In genomic region chr12:52917800-52918199, GRCh38 we compare ENCODE assay signal across 27 cellular contexts. TPM values are rescaled to one million over a fixed set of nuclear protein-coding genes. Genes with fewer than 3 reads are reported as not detected.
"Had no signal": no experiment of that assay in that cellular context is flagged by ENCODE, and none has a peak within 500 bp of the region (broad histone marks: within the 10 kb centered on the region; RNA-seq: fewer than 3 reads in every experiment).

No MANE protein-coding gene starts in this region.

- FAIRE-seq: endometrium, islet of Langerhans, keratinocyte had no signal

- H3K4me3 Mint-ChIP-seq: effector memory CD8-positive, alpha-beta T cell; endodermal cell; mesothelial cell of epicardium; naive B cell; naive thymus-derived CD8-positive, alpha-beta T cell had no signal

- ATAC-seq: effector memory CD8-positive, alpha-beta T cell; gastrocnemius medialis; heart right ventricle; left cardiac atrium; left lung; left ventricle myocardium superior; lower lobe of right lung; mucosa of descending colon; naive thymus-derived CD8-positive, alpha-beta T cell had no signal

- H3K36me3 Mint-ChIP-seq: mesothelial cell of epicardium; naive B cell; naive thymus-derived CD8-positive, alpha-beta T cell had no signal

- H3K27ac ChIP-seq: coronary artery, epithelial cell of prostate, esophagus squamous epithelium, gastrocnemius medialis, heart right ventricle, left lung, lower lobe of right lung had no signal

- H3K36me3 ChIP-seq: esophagus squamous epithelium, gastrocnemius medialis, heart right ventricle, left lung, lower lobe of right lung had no signal

- DNase-seq: effector CD8-positive, alpha-beta T cell; effector memory CD8-positive, alpha-beta T cell; endodermal cell; erythroblast; esophagus squamous epithelium; foreskin fibroblast; foreskin melanocyte; gastrocnemius medialis; glutamatergic neuron; head of caudate nucleus; heart right ventricle; hippocampal formation; left cardiac atrium; left lung; left ventricle myocardium superior; lower lobe of right lung; mesenchymal stem cell; mucosa of descending colon; naive B cell; naive thymus-derived CD8-positive, alpha-beta T cell had no signal

- H3K27ac Mint-ChIP-seq: effector memory CD8-positive, alpha-beta T cell; endodermal cell; mesothelial cell of epicardium; naive thymus-derived CD8-positive, alpha-beta T cell had no signal

- H3K27me3 ChIP-seq: heart right ventricle, left lung had no signal

- H3K9me3 ChIP-seq: esophagus squamous epithelium, gastrocnemius medialis, lower lobe of right lung, mucosa of descending colon had no signal

- H3K9me3 Mint-ChIP-seq: effector memory CD8-positive, alpha-beta T cell; endodermal cell; mesothelial cell of epicardium; naive thymus-derived CD8-positive, alpha-beta T cell had no signal

- H3K4me3 ChIP-seq: coronary artery, esophagus squamous epithelium, gastrocnemius medialis, heart right ventricle, left lung, lower lobe of right lung, mucosa of descending colon had no signal

- H3K4me1 ChIP-seq: esophagus squamous epithelium, gastrocnemius medialis, heart right ventricle, left lung, lower lobe of right lung had no signal

RNA-seq across cellular contexts. Expression of gene KRT8, which starts 12.9 kb away (rescaled TPM):
- polyA plus RNA-seq: naive thymus-derived CD8-positive, alpha-beta T cell had no signal

RNA-seq across cellular contexts. Expression of gene KRT18, which starts 31.1 kb away (rescaled TPM):
- total RNA-seq: myocyte had no signal
